1 cellular context compared by ENCODE assay signal in genomic region chr15:73940061-73940981, GRCh38.
TF ChIP-seq lines count a peak whose summit lies in the region.

No MANE protein-coding gene starts in this region.

TF ChIP-seq in H1, 55 proteins besides CTCF, POLR2A, EP300 and RAD21:
- TF ChIP-seq TBP (IDR thresholded peaks at IDR 0.05; ENCODE audit: low read depth, low read length): no peak
- no peak for TF ChIP-seq SP1 (IDR thresholded peaks at IDR 0.05; ENCODE audit: low read depth, low read length)
- TF ChIP-seq EGR1 (IDR thresholded peaks at IDR 0.05; ENCODE audit: borderline replicate concordance, low read depth, low read length): no peak
- no peak for TF ChIP-seq KDM4A (IDR thresholded peaks at IDR 0.05; ENCODE audit: low read depth, low read length, severe bottlenecking)
- TF ChIP-seq CREB1 (IDR thresholded peaks at IDR 0.05): no peak
- TF ChIP-seq CEBPB (IDR thresholded peaks at IDR 0.05; ENCODE audit: low read depth, low read length): no peak
- TF ChIP-seq BCL11A (IDR thresholded peaks at IDR 0.05; ENCODE audit: low read depth in 2 of 2, low read length in 2 of 2): no peak
- no peak for TF ChIP-seq TCF12 (IDR thresholded peaks at IDR 0.05; ENCODE audit: low read depth, low read length)
- TF ChIP-seq RFX5 (IDR thresholded peaks at IDR 0.05; ENCODE audit: borderline replicate concordance, low read depth, low read length): no peak
